Comparison of ENCODE assay signal across 8 cellular contexts in the genomic region with DNA sequence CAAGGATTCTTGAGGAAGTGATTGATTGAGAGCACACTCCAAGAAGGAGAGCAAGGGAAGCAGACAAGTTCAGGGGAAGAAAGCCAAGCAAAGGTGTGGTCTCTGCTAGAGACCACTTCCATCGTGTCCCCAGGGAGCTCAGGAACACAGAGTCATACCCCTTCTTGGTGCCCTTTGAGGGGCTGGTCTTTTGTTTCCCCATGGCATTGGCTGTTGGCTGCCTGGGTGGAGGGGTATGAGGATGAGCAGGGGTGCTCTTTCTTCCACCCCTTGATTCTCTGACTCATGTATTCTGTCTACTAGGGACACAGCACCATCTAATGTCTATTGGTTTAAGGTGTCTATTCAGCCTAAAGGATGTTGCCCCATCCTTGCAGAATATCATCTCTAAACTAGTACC.
"Had no signal": no experiment of that assay in that cellular context is flagged by ENCODE, and none has a peak within 500 bp of the region (broad histone marks: within the 10 kb centered on the region; RNA-seq: fewer than 3 reads in every experiment).

No MANE protein-coding gene starts in this region.

- H3K4me1 ChIP-seq: HAP-1 had no signal

- H3K36me3 ChIP-seq: HAP-1 had no signal

- DNase-seq: GM23248, GOT3, H7, H9, HCEC 1CT, HFFc6 had no signal

- H3K27ac ChIP-seq: GM23248 had no signal

- H3K27ac Mint-ChIP-seq: GM23338, H9, HFFc6 had no signal

- H3K4me3 ChIP-seq: GM23248, GM23338, HAP-1 had no signal

- H3K9me3 ChIP-seq: HAP-1 had no signal

- H3K9me3 Mint-ChIP-seq: GM23338, H9, HFFc6 had no signal

- H3K4me3 Mint-ChIP-seq: GM23338, H9, HFFc6 had no signal

- H3K4me1 Mint-ChIP-seq: GM23338, H9 had no signal
